8 cellular contexts compared by ENCODE assay signal in genomic region chr2:173027181-173028128, GRCh38. TPM values are rescaled to one million over a fixed set of nuclear protein-coding genes. Genes with fewer than 3 reads are reported as not detected.
DNase-seq lines count a peak whose midpoint lies in the region; ATAC-seq, FAIRE-seq and TF ChIP-seq lines count a peak whose summit lies in the region.

No MANE protein-coding gene starts in this region.

- H3K4me3 ChIP-seq in body of pancreas, result no peak overlapping the region
- H3K4me3 ChIP-seq in iPS DF 6.9 (ENCODE audit: low read length), result no peak overlapping the region
- H3K4me3 ChIP-seq in skeletal muscle tissue (ENCODE audit: low read length in 3 of 3), result peak overlapping the region; percentile 4 to 49 (median 34)

- no peaks in the 10 kb centered on the region for H3K9me3 ChIP-seq in body of pancreas
- no peaks in the 10 kb centered on the region for H3K9me3 ChIP-seq in iPS DF 6.9 (ENCODE audit: control insufficient read depth, insufficient read depth, low read length)
- no peaks in the 10 kb centered on the region for H3K9me3 ChIP-seq in skeletal muscle tissue (ENCODE audit: control insufficient read depth in 3 of 3, low read length in 3 of 3)

- H3K27ac ChIP-seq in body of pancreas (no peak overlapping the region), iPS DF 6.9 (ENCODE audit: low read length) (no peak overlapping the region), skeletal muscle tissue (ENCODE audit: low read depth, low read length) (peak overlapping the region; percentile 98)

- intact Hi-C loops in body of pancreas (cut with DNase I), result no loop called here

- H3K36me3 ChIP-seq in body of pancreas (replicated peaks in 1 of 2; ENCODE audit: insufficient read depth in 1 of 2, low read depth in 2 of 2) (no peaks in the 10 kb centered on the region), iPS DF 6.9 (ENCODE audit: control insufficient read depth, insufficient read depth, low read length) (no peaks in the 10 kb centered on the region), skeletal muscle tissue (ENCODE audit: control insufficient read depth in 3 of 3, insufficient read depth in 3 of 3, low read length in 3 of 3) (no peaks in the 10 kb centered on the region)

- FAIRE-seq in H54 (lab: Jason Lieb, UNC) (peak; percentile 96), TTC549 (lab: Jason Lieb, UNC) (peak; percentile 84)

- TF ChIP-seq CTCF in body of pancreas (IDR thresholded peaks at IDR 0.05), result peak; percentile 80 to 97 (median 95)

- peak overlapping the region; percentile 51 to 82 (median 81) for H3K9ac ChIP-seq in skeletal muscle tissue (ENCODE audit: low read depth in 1 of 3, low read length in 3 of 3)

- ATAC-seq in body of pancreas (peak; percentile 84), HG03520 (IDR thresholded peaks at IDR 0.05; ENCODE audit: unreplicated experiment) (no peak)

- no peaks in the 10 kb centered on the region for H3K27me3 ChIP-seq in body of pancreas
- H3K27me3 ChIP-seq in iPS DF 6.9 (ENCODE audit: control insufficient read depth, insufficient read depth, low read length), result no peaks in the 10 kb centered on the region
- no peaks in the 10 kb centered on the region for H3K27me3 ChIP-seq in skeletal muscle tissue (ENCODE audit: control insufficient read depth in 3 of 3, insufficient read depth in 3 of 3, low read length in 3 of 3)

- DNase-seq in CMK (ENCODE audit: low read depth) (peak; percentile 81), H54 (ENCODE audit: insufficient read length, low spot score) (peak; percentile 55), NCI-H2107 (lab: John Stamatoyannopoulos, UW) (peak; percentile 61), body of pancreas (peak; percentile 88 to 92 (median 90)), iPS DF 6.9 (ENCODE audit: low read depth, low spot score) (peak; percentile 93)

- TF ChIP-seq POLR2A in H54 (IDR thresholded peaks at IDR 0.05; ENCODE audit: low read depth, low read length) (no peak), body of pancreas (IDR thresholded peaks at IDR 0.05) (no peak)

- 21 to 27% methylated on average over 8 of the region's 8 CpGs for WGBS in body of pancreas, 2 donors
- WGBS in iPS DF 6.9 (ENCODE audit: insufficient coverage, insufficient read length), result no CpG with 5 or more reads among the region's 8 CpGs

- H3K4me1 ChIP-seq in body of pancreas (peaks cover 7% of the 10 kb centered on the region), iPS DF 6.9 (ENCODE audit: control insufficient read depth, insufficient read depth, low read length) (no peaks in the 10 kb centered on the region), skeletal muscle tissue (ENCODE audit: control insufficient read depth in 3 of 3, insufficient read depth in 3 of 3, low read length in 3 of 3) (peaks cover 38 to 40% (median 40%) of the 10 kb centered on the region in 3 donors)

RNA-seq across cellular contexts. Expression of gene MAP3K20, which starts 48.2 kb away (rescaled TPM):
- total RNA-seq in body of pancreas (10 to 100 TPM; 11.5 to 18.7 TPM), skeletal muscle tissue (52.7 TPM)

Comparison
In these comparisons a context has a peak if more than half of its experiments do, and no peak if none do; other contexts are left out.
1. H3K4me3 ChIP-seq: peak in skeletal muscle tissue (3 of 3); none in body of pancreas (0 of 2) and iPS DF 6.9 (single experiment).
2. Peak in every context shown above with its lines, with median percentiles within 50 percentile points of each other: DNase-seq.